In the genomic region with DNA sequence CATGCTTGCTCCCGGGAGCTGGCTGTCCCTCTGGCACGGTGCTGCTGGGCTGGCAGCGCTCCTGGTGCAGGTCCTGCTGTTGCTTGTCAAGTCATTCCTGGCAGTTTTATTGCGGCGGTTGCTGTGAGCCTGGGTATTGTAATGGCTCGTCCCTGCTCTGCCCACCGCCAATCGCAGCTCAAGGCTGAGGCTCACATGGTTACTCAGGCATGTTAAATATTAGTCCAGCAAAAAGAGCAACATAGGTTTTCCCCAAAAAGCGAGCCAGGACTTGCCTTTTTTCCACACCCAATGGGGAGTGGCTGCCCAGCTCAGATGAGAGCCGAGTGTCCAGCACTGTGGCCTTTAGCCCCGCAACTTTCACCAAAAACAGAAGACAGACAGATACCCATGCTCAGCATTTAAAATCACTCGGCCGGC, we compare ENCODE assay signal across 8 cellular contexts.
DNase-seq lines count a peak whose midpoint lies in the region; ATAC-seq and TF ChIP-seq lines count a peak whose summit lies in the region.

No MANE protein-coding gene starts in this region.

- DNase-seq in LNCaP clone FGC (ENCODE audit: low read depth) (peak; percentile 96), astrocyte of the hippocampus (ENCODE audit: low read depth, low spot score) (peak; percentile 95), hippocampal formation (lab: John Stamatoyannopoulos, UW) (peak; percentile 53 to 57), sigmoid colon (peak; percentile 97), HEK293T (ENCODE audit: extremely low spot score) (no peak), GDM1 (lab: John Stamatoyannopoulos, UW) (no peak)

- no peaks in the 10 kb centered on the region for H3K36me3 ChIP-seq in sigmoid colon

- TF ChIP-seq CTCF in LNCaP clone FGC (IDR thresholded peaks at IDR 0.05; ENCODE audit: control insufficient read depth, extremely low read depth, insufficient read depth) (no peak), sigmoid colon (IDR thresholded peaks at IDR 0.05) (no peak)

- POLR2A ChIA-PET in HEK293T (lab: Yijun Ruan, JAX): no interaction called here

- H3K4me1 ChIP-seq in sigmoid colon: peaks cover 0 to 60% (median 38%) of the 10 kb centered on the region in 4 donors

- intact Hi-C loops in sigmoid colon (cut with DNase I): loop anchor here (2.0 to 10.0 kb wide), 3 partner anchors 44 to 884 kb away; partner anchors contain the start of gene SDK1

- WGBS in sigmoid colon, 2 donors: 11 to 46% methylated on average over 13 of the region's 13 CpGs

- H3K27ac ChIP-seq in sigmoid colon: peak overlapping the region; percentile 24 to 85 (median 78)

- H3K27me3 ChIP-seq in sigmoid colon: no peaks in the 10 kb centered on the region

- H3K9me3 ChIP-seq in sigmoid colon: no peaks in the 10 kb centered on the region

- TF ChIP-seq POLR2A in sigmoid colon (IDR thresholded peaks at IDR 0.05): no peak

- CTCF ChIA-PET in HEK293T (lab: Yijun Ruan, JAX): interaction anchor here (0.6 kb wide), 1 partner anchor 53 kb away, joined by 3 read pairs; no protein-coding TSS in a partner anchor

- peak in 3 of 4 donors; percentile 71 to 88 (median 86) for TF ChIP-seq EP300 in sigmoid colon (IDR thresholded peaks at IDR 0.05)

- H3K4me3 ChIP-seq in LNCaP clone FGC (ENCODE audit: low read depth, low read length) (no peak overlapping the region), sigmoid colon (peak overlapping the region in 2 of 4 donors; percentile 16 to 28)

- ATAC-seq in HG03439 (IDR thresholded peaks at IDR 0.05; ENCODE audit: unreplicated experiment) (no peak), HG02981 (IDR thresholded peaks at IDR 0.05; ENCODE audit: unreplicated experiment) (no peak)

TF ChIP-seq in HEK293T, 16 proteins besides CTCF, POLR2A, EP300 and RAD21:
- TF ChIP-seq ZNF384 (IDR thresholded peaks at IDR 0.05): no peak
- TF ChIP-seq L3MBTL2 (conservative IDR thresholded peaks at IDR 0.05): no peak
- TF ChIP-seq TARDBP (IDR thresholded peaks at IDR 0.05): no peak
- no peak for TF ChIP-seq LEF1 (IDR thresholded peaks at IDR 0.05; ENCODE audit: borderline replicate concordance)
- TF ChIP-seq ARNT (IDR thresholded peaks at IDR 0.05): no peak
- no peak for TF ChIP-seq FOXA1 (IDR thresholded peaks at IDR 0.05)
- TF ChIP-seq SUZ12 (IDR thresholded peaks at IDR 0.05): no peak
- TF ChIP-seq NFRKB (IDR thresholded peaks at IDR 0.05): no peak
- no peak for TF ChIP-seq FOXM1 (IDR thresholded peaks at IDR 0.05; ENCODE audit: borderline replicate concordance)
- no peak for TF ChIP-seq FOXK2 (IDR thresholded peaks at IDR 0.05)
- TF ChIP-seq HDGF (IDR thresholded peaks at IDR 0.05; ENCODE audit: borderline replicate concordance): no peak
- TF ChIP-seq, protein P1, sequence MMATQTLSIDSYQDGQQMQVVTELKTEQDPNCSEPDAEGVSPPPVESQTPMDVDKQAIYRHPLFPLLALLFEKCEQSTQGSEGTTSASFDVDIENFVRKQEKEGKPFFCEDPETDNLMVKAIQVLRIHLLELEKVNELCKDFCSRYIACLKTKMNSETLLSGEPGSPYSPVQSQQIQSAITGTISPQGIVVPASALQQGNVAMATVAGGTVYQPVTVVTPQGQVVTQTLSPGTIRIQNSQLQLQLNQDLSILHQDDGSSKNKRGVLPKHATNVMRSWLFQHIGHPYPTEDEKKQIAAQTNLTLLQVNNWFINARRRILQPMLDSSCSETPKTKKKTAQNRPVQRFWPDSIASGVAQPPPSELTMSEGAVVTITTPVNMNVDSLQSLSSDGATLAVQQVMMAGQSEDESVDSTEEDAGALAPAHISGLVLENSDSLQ (IDR thresholded peaks at IDR 0.05): no peak; the same call in 1 of the 2 replicates
- no peak for TF ChIP-seq SP1 (IDR thresholded peaks at IDR 0.05)
- TF ChIP-seq CTBP1 (IDR thresholded peaks at IDR 0.05; ENCODE audit: borderline replicate concordance): no peak
- TF ChIP-seq ELF4 (IDR thresholded peaks at IDR 0.05): no peak
- no peak for TF ChIP-seq BHLHE40 (IDR thresholded peaks at IDR 0.05; ENCODE audit: borderline replicate concordance)

Comparison
In these comparisons a context has a peak if more than half of its experiments do, and no peak if none do; other contexts are left out.
1. DNase-seq: peak in LNCaP clone FGC (single experiment), astrocyte of the hippocampus (single experiment), hippocampal formation (2 of 2) and sigmoid colon (single experiment); none in HEK293T (single experiment) and GDM1 (single experiment).